In genomic region chr21:42596657-42597056, GRCh38 we compare ENCODE assay signal across 34 cellular contexts.
"Had no signal": no experiment of that assay in that cellular context is flagged by ENCODE, and none has a peak within 500 bp of the region (broad histone marks: within the 10 kb centered on the region; RNA-seq: fewer than 3 reads in every experiment).

No MANE protein-coding gene starts in this region.

- H3K36me3 Mint-ChIP-seq: activated CD8-positive, alpha-beta memory T cell treated with anti-CD3 and anti-CD28 coated beads, Interleukin-2, amount 10 ng/mL, durations not matched to agents 7 days and 5 days; activated naive CD8-positive, alpha-beta T cell treated with anti-CD3 and anti-CD28 coated beads for 36 hours had no signal

- H3K4me1 Mint-ChIP-seq: activated T-helper 17 cell treated with anti-CD3 and anti-CD28 coated beads, Interleukin-2, amount 50 U/mL, for 72 hours had no signal

- H3K4me3 ChIP-seq: adrenal gland, body of pancreas, esophagus muscularis mucosa, gastrocnemius medialis, heart left ventricle had no signal

- H3K27ac Mint-ChIP-seq: activated CD4-positive, alpha-beta T cell treated with anti-CD3 and anti-CD28 coated beads for 36 hours; activated CD4-positive, alpha-beta T cell treated with anti-CD3 and anti-CD28 coated beads, Interleukin-2, amount 10 ng/mL, durations not matched to agents 24 days and 14 days; activated CD8-positive, alpha-beta memory T cell treated with anti-CD3 and anti-CD28 coated beads, Interleukin-2, amount 10 ng/mL, durations not matched to agents 7 days and 5 days; activated CD8-positive, alpha-beta T cell treated with anti-CD3 and anti-CD28 coated beads for 36 hours; activated naive CD8-positive, alpha-beta T cell treated with anti-CD3 and anti-CD28 coated beads for 36 hours; activated naive CD8-positive, alpha-beta T cell treated with anti-CD3 and anti-CD28 coated beads, Interleukin-2, amount 50 U/mL, for 24 hours; activated T-cell treated with anti-CD3 and anti-CD28 coated beads, Interleukin-2, amount 50 U/mL, for 24 hours; activated T-helper 17 cell treated with anti-CD3 and anti-CD28 coated beads, Interleukin-2, amount 50 U/mL, for 72 hours; effector memory CD8-positive, alpha-beta T cell; T-helper 17 cell; T-helper 2 cell treated with Interferon-gamma antibody and Interleukin-4, amounts not matched to agents 5 μg/mL and 100 μg/mL, for 36 hours had no signal

- H3K4me3 Mint-ChIP-seq: activated CD4-positive, alpha-beta T cell treated with anti-CD3 and anti-CD28 coated beads for 36 hours; activated CD4-positive, alpha-beta T cell treated with anti-CD3 and anti-CD28 coated beads, Interleukin-2, amount 10 ng/mL, durations not matched to agents 24 days and 14 days; activated CD8-positive, alpha-beta memory T cell treated with anti-CD3 and anti-CD28 coated beads, Interleukin-2, amount 10 ng/mL, durations not matched to agents 7 days and 5 days; activated CD8-positive, alpha-beta T cell treated with anti-CD3 and anti-CD28 coated beads for 36 hours; activated naive CD8-positive, alpha-beta T cell treated with anti-CD3 and anti-CD28 coated beads for 36 hours; activated naive CD8-positive, alpha-beta T cell treated with anti-CD3 and anti-CD28 coated beads, Interleukin-2, amount 50 U/mL, for 24 hours; activated T-cell treated with anti-CD3 and anti-CD28 coated beads, Interleukin-2, amount 50 U/mL, for 24 hours; activated T-helper 17 cell treated with anti-CD3 and anti-CD28 coated beads, Interleukin-2, amount 50 U/mL, for 72 hours; effector memory CD8-positive, alpha-beta T cell; T-helper 17 cell; T-helper 2 cell treated with Interferon-gamma antibody and Interleukin-4, amounts not matched to agents 5 μg/mL and 100 μg/mL, for 36 hours had no signal

- H3K9me3 ChIP-seq: adrenal gland, body of pancreas, esophagus muscularis mucosa, gastrocnemius medialis had no signal

- H3K36me3 ChIP-seq: adrenal gland, esophagus muscularis mucosa, gastrocnemius medialis, heart left ventricle had no signal

- ATAC-seq: activated CD4-positive, alpha-beta T cell treated with anti-CD3 and anti-CD28 coated beads for 36 hours; activated CD8-positive, alpha-beta memory T cell treated with anti-CD3 and anti-CD28 coated beads, Interleukin-2, amount 10 ng/mL, durations not matched to agents 7 days and 5 days; activated CD8-positive, alpha-beta T cell treated with anti-CD3 and anti-CD28 coated beads for 36 hours; activated naive CD8-positive, alpha-beta T cell treated with anti-CD3 and anti-CD28 coated beads, Interleukin-2, amount 50 U/mL, for 24 hours; activated T-helper 17 cell treated with anti-CD3 and anti-CD28 coated beads, Interleukin-2, amount 50 U/mL, for 72 hours; body of pancreas; effector memory CD8-positive, alpha-beta T cell; foreskin keratinocyte; gastrocnemius medialis; heart left ventricle; T-helper 17 cell had no signal

- H3K4me1 ChIP-seq: adrenal gland, foreskin keratinocyte, gastrocnemius medialis had no signal

- DNase-seq: activated CD4-positive, alpha-beta T cell treated with anti-CD3 and anti-CD28 coated beads for 36 hours; activated CD4-positive, alpha-beta T cell treated with anti-CD3 and anti-CD28 coated beads, Interleukin-2, amount 10 ng/mL, durations not matched to agents 24 days and 14 days; activated CD4-positive, CD25-positive, alpha-beta regulatory T cell; activated CD4-positive, CD25-positive, alpha-beta regulatory T cell treated with anti-CD3 and anti-CD28 coated beads, Interleukin-2, amount 50 U/mL, for 72 hours; activated CD8-positive, alpha-beta memory T cell treated with anti-CD3 and anti-CD28 coated beads, Interleukin-2, amount 10 ng/mL, durations not matched to agents 7 days and 5 days; activated CD8-positive, alpha-beta memory T cell treated with anti-CD3 and anti-CD28 coated beads, Interleukin-2, amount 50 U/mL, for 4 hours; activated CD8-positive, alpha-beta T cell treated with anti-CD3 and anti-CD28 coated beads for 36 hours; activated gamma-delta T cell; activated naive CD4-positive, alpha-beta T cell; activated naive CD4-positive, alpha-beta T cell treated with anti-CD3 and anti-CD28 coated beads, Interleukin-2, amount 50 U/mL, for 16 hours; activated naive CD8-positive, alpha-beta T cell treated with anti-CD3 and anti-CD28 coated beads for 36 hours; activated naive CD8-positive, alpha-beta T cell treated with anti-CD3 and anti-CD28 coated beads, Interleukin-2, amount 50 U/mL, for 24 hours; activated T-cell treated with anti-CD3 and anti-CD28 coated beads for 4 hours; activated T-cell treated with anti-CD3 and anti-CD28 coated beads, Interleukin-2, amount 50 U/mL, for 24 hours; amygdala; aorta; body of pancreas; caudate nucleus; cortex of kidney; dermis blood vessel endothelial cell; effector CD4-positive, alpha-beta T cell; effector memory CD8-positive, alpha-beta T cell; erythroblast; foreskin keratinocyte; gastrocnemius medialis; glutamatergic neuron; heart left ventricle; T-helper 1 cell; T-helper 17 cell; T1000 had no signal

- H3K9me3 Mint-ChIP-seq: activated CD4-positive, alpha-beta T cell treated with anti-CD3 and anti-CD28 coated beads, Interleukin-2, amount 10 ng/mL, durations not matched to agents 24 days and 14 days; activated CD8-positive, alpha-beta T cell treated with anti-CD3 and anti-CD28 coated beads for 36 hours; activated naive CD8-positive, alpha-beta T cell treated with anti-CD3 and anti-CD28 coated beads for 36 hours; activated naive CD8-positive, alpha-beta T cell treated with anti-CD3 and anti-CD28 coated beads, Interleukin-2, amount 50 U/mL, for 24 hours; activated T-cell treated with anti-CD3 and anti-CD28 coated beads, Interleukin-2, amount 50 U/mL, for 24 hours; activated T-helper 17 cell treated with anti-CD3 and anti-CD28 coated beads, Interleukin-2, amount 50 U/mL, for 72 hours; effector memory CD8-positive, alpha-beta T cell; T-helper 2 cell treated with Interferon-gamma antibody and Interleukin-4, amounts not matched to agents 5 μg/mL and 100 μg/mL, for 36 hours had no signal

- H3K27me3 ChIP-seq: adrenal gland, body of pancreas, foreskin keratinocyte had no signal

- H3K27ac ChIP-seq: adrenal gland, body of pancreas, esophagus muscularis mucosa, foreskin keratinocyte, gastrocnemius medialis, heart left ventricle had no signal

- H3K27me3 Mint-ChIP-seq: activated CD8-positive, alpha-beta T cell treated with anti-CD3 and anti-CD28 coated beads for 36 hours; activated naive CD8-positive, alpha-beta T cell treated with anti-CD3 and anti-CD28 coated beads for 36 hours; activated naive CD8-positive, alpha-beta T cell treated with anti-CD3 and anti-CD28 coated beads, Interleukin-2, amount 50 U/mL, for 24 hours had no signal
